Comparison of ENCODE assay signal across 1 cellular context in the genomic region with DNA sequence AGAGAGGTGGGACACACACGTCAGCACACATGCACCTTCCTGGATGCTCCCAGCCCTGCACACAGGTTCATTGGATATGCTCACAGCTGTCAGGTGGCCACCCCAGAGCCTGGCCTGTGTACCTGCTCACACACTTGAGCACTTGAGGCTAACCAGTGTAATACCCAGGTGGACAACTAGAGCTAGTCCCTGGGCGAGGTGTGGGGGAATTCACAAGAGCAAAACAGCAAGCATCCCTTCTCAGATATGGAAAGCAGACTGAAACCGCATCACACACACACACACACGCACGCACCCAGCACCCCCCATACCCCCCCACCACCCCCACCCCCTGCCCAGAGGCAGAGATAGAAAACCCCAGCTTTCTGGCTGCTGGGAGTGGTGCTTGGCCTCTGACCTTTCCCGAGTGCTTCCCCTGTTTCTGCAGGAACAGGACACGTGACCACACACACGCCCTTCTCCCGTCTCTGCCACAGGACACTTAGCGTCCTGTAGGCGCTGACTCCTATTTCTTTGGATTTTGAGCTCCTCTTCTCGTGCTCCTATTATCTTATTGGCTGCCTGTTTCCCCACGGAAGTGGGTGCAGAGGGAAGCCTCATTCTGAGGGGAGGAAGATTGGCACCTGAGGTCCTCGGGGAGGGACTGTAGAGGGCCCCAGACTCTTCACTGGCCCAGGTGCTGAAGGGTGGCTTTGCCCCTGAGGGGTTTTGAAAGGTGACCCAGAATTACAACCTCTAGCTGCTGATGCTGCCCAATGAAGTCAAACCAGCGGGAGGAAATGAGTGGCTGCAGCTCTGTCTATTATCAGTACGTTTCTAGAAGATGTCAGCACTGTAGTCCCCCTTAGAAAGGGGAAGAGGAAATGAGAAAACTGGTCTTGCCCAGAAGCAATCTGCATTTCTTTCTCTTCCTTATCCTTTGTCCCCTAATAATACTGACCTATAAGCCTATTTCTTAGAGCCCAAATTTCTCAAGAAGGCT.
TF ChIP-seq lines count a peak whose summit lies in the region.

No MANE protein-coding gene starts in this region.

TF ChIP-seq in GM12878, 131 proteins besides CTCF, POLR2A, EP300 and RAD21 (continued from another document and continues in another):
- TF ChIP-seq FOS (IDR thresholded peaks at IDR 0.05; ENCODE audit: borderline replicate concordance, extremely low read depth, insufficient read length) (no peak), NR2C1 (IDR thresholded peaks at IDR 0.05) (peak; percentile 11; the same call in 1 of the 2 replicates), SMAD5 (IDR thresholded peaks at IDR 0.05; ENCODE audit: low read depth) (no peak), SRF (IDR thresholded peaks at IDR 0.05; ENCODE audit: low read depth in 2 of 2, low read length in 2 of 2) (no peak), CHD2 (IDR thresholded peaks at IDR 0.05; ENCODE audit: borderline replicate concordance, low read depth, low read length) (no peak), SUZ12 (IDR thresholded peaks at IDR 0.05; ENCODE audit: unreplicated experiment) (no peak), NR2C2 (IDR thresholded peaks at IDR 0.05; ENCODE audit: borderline replicate concordance, control insufficient read depth, insufficient read length, low read depth) (no peak), POLR2AphosphoS2 (IDR thresholded peaks at IDR 0.05; ENCODE audit: low read depth, low read length) (no peak), TAF1 (IDR thresholded peaks at IDR 0.05; ENCODE audit: borderline replicate concordance, low read depth, low read length) (no peak), YY1 (IDR thresholded peaks at IDR 0.05; ENCODE audit: low read depth, low read length) (no peak), CBX5 (IDR thresholded peaks at IDR 0.05; ENCODE audit: low read depth) (no peak), RELA (IDR thresholded peaks at IDR 0.05; ENCODE audit: borderline replicate concordance, partially characterized antibody) (peak; percentile 20), TCF3 (IDR thresholded peaks at IDR 0.05; ENCODE audit: borderline replicate concordance, insufficient read depth, low read depth, low read length) (no peak), SPI1 (IDR thresholded peaks at IDR 0.05; ENCODE audit: borderline replicate concordance, insufficient read depth, low read depth, low read length) (peak; percentile 92), MTA2 (IDR thresholded peaks at IDR 0.05; ENCODE audit: low read depth) (0 out of 2 replicates have a peak, but pooled peaks have one; percentile 17), TCF7 (IDR thresholded peaks at IDR 0.05; ENCODE audit: borderline replicate concordance) (no peak), HDAC6 (IDR thresholded peaks at IDR 0.05; ENCODE audit: unreplicated experiment) (no peak), WRNIP1 (IDR thresholded peaks at IDR 0.05; ENCODE audit: borderline replicate concordance, low read depth, low read length) (no peak), ASH2L (IDR thresholded peaks at IDR 0.05; ENCODE audit: borderline replicate concordance, low read depth) (no peak), NFXL1 (IDR thresholded peaks at IDR 0.05; ENCODE audit: borderline replicate concordance) (no peak), ZNF274 (IDR thresholded peaks at IDR 0.05; ENCODE audit: insufficient read depth, insufficient read length) (no peak), BMI1 (IDR thresholded peaks at IDR 0.05; ENCODE audit: borderline replicate concordance) (no peak), ZNF24 (IDR thresholded peaks at IDR 0.05) (no peak), STAT1 (conservative IDR thresholded peaks at IDR 0.05) (no peak), NBN (IDR thresholded peaks at IDR 0.05) (no peak), MYC (IDR thresholded peaks at IDR 0.05; ENCODE audit: insufficient read depth, insufficient read length, insufficient replicate concordance, low read length, severe bottlenecking) (no peak), DPF2 (IDR thresholded peaks at IDR 0.05) (no peak), KLF5 (IDR thresholded peaks at IDR 0.05; ENCODE audit: partially characterized antibody) (no peak), CBFB (IDR thresholded peaks at IDR 0.05; ENCODE audit: low read depth) (no peak), JUNB (IDR thresholded peaks at IDR 0.05) (no peak), IRF4 (IDR thresholded peaks at IDR 0.05; ENCODE audit: low read depth, low read length) (no peak), MEF2A (IDR thresholded peaks at IDR 0.05; ENCODE audit: insufficient read depth, low read depth, low read length) (no peak), SIN3A (IDR thresholded peaks at IDR 0.05; ENCODE audit: low read depth, low read length) (no peak), PAX5 (IDR thresholded peaks at IDR 0.05; ENCODE audit: borderline replicate concordance, low read depth, low read length) (0 out of 2 replicates have a peak, but pooled peaks have one; percentile 10), ETV6 (conservative IDR thresholded peaks at IDR 0.05 in 1 of 2, IDR thresholded peaks at IDR 0.05 in 1 of 2; ENCODE audit: borderline replicate concordance in 1 of 2, low read depth in 1 of 2) (peak in 1 of 2 experiments; percentile 97; a peak in 2 of 4 replicates), MEF2B (IDR thresholded peaks at IDR 0.05; ENCODE audit: partially characterized antibody, poor library complexity, severe bottlenecking) (peak; percentile 10), MTA3 (IDR thresholded peaks at IDR 0.05; ENCODE audit: borderline replicate concordance, low read length) (no peak; the same call in 1 of the 2 replicates), SMAD1 (IDR thresholded peaks at IDR 0.05; ENCODE audit: low read depth, partially characterized antibody) (no peak)
- TF ChIP-seq, protein P1, sequence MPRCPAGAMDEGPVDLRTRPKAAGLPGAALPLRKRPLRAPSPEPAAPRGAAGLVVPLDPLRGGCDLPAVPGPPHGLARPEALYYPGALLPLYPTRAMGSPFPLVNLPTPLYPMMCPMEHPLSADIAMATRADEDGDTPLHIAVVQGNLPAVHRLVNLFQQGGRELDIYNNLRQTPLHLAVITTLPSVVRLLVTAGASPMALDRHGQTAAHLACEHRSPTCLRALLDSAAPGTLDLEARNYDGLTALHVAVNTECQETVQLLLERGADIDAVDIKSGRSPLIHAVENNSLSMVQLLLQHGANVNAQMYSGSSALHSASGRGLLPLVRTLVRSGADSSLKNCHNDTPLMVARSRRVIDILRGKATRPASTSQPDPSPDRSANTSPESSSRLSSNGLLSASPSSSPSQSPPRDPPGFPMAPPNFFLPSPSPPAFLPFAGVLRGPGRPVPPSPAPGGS (IDR thresholded peaks at IDR 0.05; ENCODE audit: borderline replicate concordance, insufficient read depth, low read depth, low read length, poor library complexity, severe bottlenecking): no peak
- TF ChIP-seq, protein P2, sequence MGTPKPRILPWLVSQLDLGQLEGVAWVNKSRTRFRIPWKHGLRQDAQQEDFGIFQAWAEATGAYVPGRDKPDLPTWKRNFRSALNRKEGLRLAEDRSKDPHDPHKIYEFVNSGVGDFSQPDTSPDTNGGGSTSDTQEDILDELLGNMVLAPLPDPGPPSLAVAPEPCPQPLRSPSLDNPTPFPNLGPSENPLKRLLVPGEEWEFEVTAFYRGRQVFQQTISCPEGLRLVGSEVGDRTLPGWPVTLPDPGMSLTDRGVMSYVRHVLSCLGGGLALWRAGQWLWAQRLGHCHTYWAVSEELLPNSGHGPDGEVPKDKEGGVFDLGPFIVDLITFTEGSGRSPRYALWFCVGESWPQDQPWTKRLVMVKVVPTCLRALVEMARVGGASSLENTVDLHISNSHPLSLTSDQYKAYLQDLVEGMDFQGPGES (IDR thresholded peaks at IDR 0.05): no peak
- TF ChIP-seq, protein P3, sequence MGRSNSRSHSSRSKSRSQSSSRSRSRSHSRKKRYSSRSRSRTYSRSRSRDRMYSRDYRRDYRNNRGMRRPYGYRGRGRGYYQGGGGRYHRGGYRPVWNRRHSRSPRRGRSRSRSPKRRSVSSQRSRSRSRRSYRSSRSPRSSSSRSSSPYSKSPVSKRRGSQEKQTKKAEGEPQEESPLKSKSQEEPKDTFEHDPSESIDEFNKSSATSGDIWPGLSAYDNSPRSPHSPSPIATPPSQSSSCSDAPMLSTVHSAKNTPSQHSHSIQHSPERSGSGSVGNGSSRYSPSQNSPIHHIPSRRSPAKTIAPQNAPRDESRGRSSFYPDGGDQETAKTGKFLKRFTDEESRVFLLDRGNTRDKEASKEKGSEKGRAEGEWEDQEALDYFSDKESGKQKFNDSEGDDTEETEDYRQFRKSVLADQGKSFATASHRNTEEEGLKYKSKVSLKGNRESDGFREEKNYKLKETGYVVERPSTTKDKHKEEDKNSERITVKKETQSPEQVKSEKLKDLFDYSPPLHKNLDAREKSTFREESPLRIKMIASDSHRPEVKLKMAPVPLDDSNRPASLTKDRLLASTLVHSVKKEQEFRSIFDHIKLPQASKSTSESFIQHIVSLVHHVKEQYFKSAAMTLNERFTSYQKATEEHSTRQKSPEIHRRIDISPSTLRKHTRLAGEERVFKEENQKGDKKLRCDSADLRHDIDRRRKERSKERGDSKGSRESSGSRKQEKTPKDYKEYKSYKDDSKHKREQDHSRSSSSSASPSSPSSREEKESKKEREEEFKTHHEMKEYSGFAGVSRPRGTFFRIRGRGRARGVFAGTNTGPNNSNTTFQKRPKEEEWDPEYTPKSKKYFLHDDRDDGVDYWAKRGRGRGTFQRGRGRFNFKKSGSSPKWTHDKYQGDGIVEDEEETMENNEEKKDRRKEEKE (IDR thresholded peaks at IDR 0.05): no peak
- TF ChIP-seq, protein P4, sequence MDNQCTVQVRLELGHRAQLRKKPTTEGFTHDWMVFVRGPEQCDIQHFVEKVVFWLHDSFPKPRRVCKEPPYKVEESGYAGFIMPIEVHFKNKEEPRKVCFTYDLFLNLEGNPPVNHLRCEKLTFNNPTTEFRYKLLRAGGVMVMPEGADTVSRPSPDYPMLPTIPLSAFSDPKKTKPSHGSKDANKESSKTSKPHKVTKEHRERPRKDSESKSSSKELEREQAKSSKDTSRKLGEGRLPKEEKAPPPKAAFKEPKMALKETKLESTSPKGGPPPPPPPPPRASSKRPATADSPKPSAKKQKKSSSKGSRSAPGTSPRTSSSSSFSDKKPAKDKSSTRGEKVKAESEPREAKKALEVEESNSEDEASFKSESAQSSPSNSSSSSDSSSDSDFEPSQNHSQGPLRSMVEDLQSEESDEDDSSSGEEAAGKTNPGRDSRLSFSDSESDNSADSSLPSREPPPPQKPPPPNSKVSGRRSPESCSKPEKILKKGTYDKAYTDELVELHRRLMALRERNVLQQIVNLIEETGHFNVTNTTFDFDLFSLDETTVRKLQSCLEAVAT (IDR thresholded peaks at IDR 0.05): no peak
- TF ChIP-seq, protein P5, sequence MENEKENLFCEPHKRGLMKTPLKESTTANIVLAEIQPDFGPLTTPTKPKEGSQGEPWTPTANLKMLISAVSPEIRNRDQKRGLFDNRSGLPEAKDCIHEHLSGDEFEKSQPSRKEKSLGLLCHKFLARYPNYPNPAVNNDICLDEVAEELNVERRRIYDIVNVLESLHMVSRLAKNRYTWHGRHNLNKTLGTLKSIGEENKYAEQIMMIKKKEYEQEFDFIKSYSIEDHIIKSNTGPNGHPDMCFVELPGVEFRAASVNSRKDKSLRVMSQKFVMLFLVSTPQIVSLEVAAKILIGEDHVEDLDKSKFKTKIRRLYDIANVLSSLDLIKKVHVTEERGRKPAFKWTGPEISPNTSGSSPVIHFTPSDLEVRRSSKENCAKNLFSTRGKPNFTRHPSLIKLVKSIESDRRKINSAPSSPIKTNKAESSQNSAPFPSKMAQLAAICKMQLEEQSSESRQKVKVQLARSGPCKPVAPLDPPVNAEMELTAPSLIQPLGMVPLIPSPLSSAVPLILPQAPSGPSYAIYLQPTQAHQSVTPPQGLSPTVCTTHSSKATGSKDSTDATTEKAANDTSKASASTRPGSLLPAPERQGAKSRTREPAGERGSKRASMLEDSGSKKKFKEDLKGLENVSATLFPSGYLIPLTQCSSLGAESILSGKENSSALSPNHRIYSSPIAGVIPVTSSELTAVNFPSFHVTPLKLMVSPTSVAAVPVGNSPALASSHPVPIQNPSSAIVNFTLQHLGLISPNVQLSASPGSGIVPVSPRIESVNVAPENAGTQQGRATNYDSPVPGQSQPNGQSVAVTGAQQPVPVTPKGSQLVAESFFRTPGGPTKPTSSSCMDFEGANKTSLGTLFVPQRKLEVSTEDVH (IDR thresholded peaks at IDR 0.05; ENCODE audit: low read depth, partially characterized antibody): no peak
- TF ChIP-seq, protein P6, sequence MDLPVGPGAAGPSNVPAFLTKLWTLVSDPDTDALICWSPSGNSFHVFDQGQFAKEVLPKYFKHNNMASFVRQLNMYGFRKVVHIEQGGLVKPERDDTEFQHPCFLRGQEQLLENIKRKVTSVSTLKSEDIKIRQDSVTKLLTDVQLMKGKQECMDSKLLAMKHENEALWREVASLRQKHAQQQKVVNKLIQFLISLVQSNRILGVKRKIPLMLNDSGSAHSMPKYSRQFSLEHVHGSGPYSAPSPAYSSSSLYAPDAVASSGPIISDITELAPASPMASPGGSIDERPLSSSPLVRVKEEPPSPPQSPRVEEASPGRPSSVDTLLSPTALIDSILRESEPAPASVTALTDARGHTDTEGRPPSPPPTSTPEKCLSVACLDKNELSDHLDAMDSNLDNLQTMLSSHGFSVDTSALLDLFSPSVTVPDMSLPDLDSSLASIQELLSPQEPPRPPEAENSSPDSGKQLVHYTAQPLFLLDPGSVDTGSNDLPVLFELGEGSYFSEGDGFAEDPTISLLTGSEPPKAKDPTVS (IDR thresholded peaks at IDR 0.05; ENCODE audit: low read depth, low read length): no peak
- TF ChIP-seq, protein P7, sequence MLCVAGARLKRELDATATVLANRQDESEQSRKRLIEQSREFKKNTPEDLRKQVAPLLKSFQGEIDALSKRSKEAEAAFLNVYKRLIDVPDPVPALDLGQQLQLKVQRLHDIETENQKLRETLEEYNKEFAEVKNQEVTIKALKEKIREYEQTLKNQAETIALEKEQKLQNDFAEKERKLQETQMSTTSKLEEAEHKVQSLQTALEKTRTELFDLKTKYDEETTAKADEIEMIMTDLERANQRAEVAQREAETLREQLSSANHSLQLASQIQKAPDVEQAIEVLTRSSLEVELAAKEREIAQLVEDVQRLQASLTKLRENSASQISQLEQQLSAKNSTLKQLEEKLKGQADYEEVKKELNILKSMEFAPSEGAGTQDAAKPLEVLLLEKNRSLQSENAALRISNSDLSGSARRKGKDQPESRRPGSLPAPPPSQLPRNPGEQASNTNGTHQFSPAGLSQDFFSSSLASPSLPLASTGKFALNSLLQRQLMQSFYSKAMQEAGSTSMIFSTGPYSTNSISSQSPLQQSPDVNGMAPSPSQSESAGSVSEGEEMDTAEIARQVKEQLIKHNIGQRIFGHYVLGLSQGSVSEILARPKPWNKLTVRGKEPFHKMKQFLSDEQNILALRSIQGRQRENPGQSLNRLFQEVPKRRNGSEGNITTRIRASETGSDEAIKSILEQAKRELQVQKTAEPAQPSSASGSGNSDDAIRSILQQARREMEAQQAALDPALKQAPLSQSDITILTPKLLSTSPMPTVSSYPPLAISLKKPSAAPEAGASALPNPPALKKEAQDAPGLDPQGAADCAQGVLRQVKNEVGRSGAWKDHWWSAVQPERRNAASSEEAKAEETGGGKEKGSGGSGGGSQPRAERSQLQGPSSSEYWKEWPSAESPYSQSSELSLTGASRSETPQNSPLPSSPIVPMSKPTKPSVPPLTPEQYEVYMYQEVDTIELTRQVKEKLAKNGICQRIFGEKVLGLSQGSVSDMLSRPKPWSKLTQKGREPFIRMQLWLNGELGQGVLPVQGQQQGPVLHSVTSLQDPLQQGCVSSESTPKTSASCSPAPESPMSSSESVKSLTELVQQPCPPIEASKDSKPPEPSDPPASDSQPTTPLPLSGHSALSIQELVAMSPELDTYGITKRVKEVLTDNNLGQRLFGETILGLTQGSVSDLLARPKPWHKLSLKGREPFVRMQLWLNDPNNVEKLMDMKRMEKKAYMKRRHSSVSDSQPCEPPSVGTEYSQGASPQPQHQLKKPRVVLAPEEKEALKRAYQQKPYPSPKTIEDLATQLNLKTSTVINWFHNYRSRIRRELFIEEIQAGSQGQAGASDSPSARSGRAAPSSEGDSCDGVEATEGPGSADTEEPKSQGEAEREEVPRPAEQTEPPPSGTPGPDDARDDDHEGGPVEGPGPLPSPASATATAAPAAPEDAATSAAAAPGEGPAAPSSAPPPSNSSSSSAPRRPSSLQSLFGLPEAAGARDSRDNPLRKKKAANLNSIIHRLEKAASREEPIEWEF (IDR thresholded peaks at IDR 0.05; ENCODE audit: insufficient replicate concordance, low read depth, low read length): no peak
